In the genomic region with DNA sequence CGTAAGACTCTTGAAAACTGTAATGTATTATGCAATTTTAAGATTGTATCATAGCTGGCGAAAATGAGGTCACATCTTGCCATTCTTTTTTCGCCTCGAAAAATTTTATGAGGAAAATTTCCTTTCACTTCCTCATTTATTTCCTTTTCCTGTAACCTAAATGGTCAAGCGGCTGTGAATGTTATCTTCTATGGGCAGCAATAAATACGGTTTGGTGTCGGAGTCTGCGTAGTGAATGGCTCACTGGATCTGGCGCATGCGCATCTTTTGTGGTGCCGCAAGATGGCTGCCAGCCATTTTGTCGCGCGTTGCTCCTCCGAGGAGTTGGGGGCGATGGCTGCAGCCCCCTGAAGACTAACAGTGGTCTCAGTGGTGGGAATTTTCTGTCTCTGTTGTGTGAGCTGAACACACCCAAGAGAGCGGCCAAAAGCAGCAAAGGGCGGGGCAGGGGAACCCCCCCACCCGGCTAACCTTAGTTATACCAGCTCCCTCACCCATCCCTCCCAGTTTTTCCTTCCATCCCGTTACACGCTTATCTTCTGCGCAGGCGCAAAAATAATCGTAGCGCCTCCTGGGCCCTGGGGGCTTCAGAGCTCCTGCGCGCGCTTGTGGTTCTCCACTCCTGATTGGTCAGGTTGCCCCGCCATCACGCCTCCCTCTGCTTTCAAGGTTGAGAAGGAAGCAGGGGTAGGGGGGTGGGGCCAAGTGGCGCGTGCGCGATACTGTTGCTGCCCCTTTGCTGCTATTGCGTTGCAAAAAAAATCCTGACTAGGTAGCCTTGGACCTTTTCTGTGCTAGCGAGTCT, we compare ENCODE assay signal across 1 cellular context.
A peak's percentile ranks its signal among the peaks of the same experiment; 100 is the strongest.
TF ChIP-seq lines count a peak whose summit lies in the region.

A gene (plus strand): TSS at position 722 of the 805 bp plus-strand sequence. CDS start 568 bp downstream, outside the sequence.

TF ChIP-seq in GM12878, 131 proteins besides CTCF, POLR2A, EP300 and RAD21 (continued from another document and continues in another):
- TF ChIP-seq, protein P1, sequence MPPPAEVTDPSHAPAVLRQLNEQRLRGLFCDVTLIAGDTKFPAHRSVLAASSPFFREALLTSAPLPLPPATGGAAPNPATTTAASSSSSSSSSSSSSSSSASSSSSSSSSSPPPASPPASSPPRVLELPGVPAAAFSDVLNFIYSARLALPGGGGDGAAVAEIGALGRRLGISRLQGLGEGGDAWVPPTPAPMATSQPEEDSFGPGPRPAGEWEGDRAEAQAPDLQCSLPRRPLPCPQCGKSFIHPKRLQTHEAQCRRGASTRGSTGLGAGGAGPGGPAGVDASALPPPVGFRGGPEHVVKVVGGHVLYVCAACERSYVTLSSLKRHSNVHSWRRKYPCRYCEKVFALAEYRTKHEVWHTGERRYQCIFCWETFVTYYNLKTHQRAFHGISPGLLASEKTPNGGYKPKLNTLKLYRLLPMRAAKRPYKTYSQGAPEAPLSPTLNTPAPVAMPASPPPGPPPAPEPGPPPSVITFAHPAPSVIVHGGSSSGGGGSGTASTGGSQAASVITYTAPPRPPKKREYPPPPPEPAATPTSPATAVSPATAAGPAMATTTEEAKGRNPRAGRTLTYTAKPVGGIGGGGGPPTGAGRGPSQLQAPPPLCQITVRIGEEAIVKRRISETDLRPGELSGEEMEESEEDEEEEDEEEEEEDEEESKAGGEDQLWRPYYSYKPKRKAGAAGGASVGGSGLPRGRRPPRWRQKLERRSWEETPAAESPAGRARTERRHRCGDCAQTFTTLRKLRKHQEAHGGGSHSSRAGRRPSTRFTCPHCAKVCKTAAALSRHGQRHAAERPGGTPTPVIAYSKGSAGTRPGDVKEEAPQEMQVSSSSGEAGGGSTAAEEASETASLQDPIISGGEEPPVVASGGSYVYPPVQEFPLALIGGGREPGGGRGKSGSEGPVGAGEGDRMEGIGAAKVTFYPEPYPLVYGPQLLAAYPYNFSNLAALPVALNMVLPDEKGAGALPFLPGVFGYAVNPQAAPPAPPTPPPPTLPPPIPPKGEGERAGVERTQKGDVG (CRISPR knock-in tag; IDR thresholded peaks at IDR 0.05): no peak
- 0 out of 2 replicates have a peak, but pooled peaks have one; percentile 60 for TF ChIP-seq ZBED1 (IDR thresholded peaks at IDR 0.05; ENCODE audit: borderline replicate concordance)
- no peak for TF ChIP-seq NFXL1 (IDR thresholded peaks at IDR 0.05; ENCODE audit: borderline replicate concordance)
- TF ChIP-seq, protein P2, sequence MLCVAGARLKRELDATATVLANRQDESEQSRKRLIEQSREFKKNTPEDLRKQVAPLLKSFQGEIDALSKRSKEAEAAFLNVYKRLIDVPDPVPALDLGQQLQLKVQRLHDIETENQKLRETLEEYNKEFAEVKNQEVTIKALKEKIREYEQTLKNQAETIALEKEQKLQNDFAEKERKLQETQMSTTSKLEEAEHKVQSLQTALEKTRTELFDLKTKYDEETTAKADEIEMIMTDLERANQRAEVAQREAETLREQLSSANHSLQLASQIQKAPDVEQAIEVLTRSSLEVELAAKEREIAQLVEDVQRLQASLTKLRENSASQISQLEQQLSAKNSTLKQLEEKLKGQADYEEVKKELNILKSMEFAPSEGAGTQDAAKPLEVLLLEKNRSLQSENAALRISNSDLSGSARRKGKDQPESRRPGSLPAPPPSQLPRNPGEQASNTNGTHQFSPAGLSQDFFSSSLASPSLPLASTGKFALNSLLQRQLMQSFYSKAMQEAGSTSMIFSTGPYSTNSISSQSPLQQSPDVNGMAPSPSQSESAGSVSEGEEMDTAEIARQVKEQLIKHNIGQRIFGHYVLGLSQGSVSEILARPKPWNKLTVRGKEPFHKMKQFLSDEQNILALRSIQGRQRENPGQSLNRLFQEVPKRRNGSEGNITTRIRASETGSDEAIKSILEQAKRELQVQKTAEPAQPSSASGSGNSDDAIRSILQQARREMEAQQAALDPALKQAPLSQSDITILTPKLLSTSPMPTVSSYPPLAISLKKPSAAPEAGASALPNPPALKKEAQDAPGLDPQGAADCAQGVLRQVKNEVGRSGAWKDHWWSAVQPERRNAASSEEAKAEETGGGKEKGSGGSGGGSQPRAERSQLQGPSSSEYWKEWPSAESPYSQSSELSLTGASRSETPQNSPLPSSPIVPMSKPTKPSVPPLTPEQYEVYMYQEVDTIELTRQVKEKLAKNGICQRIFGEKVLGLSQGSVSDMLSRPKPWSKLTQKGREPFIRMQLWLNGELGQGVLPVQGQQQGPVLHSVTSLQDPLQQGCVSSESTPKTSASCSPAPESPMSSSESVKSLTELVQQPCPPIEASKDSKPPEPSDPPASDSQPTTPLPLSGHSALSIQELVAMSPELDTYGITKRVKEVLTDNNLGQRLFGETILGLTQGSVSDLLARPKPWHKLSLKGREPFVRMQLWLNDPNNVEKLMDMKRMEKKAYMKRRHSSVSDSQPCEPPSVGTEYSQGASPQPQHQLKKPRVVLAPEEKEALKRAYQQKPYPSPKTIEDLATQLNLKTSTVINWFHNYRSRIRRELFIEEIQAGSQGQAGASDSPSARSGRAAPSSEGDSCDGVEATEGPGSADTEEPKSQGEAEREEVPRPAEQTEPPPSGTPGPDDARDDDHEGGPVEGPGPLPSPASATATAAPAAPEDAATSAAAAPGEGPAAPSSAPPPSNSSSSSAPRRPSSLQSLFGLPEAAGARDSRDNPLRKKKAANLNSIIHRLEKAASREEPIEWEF (IDR thresholded peaks at IDR 0.05; ENCODE audit: insufficient replicate concordance, low read depth, low read length): no peak
- TF ChIP-seq JUNB (IDR thresholded peaks at IDR 0.05): no peak
- TF ChIP-seq NBN (IDR thresholded peaks at IDR 0.05): peak; percentile 88
- no peak for TF ChIP-seq SREBF1 (IDR thresholded peaks at IDR 0.05; ENCODE audit: low read length)
- TF ChIP-seq, protein P3, sequence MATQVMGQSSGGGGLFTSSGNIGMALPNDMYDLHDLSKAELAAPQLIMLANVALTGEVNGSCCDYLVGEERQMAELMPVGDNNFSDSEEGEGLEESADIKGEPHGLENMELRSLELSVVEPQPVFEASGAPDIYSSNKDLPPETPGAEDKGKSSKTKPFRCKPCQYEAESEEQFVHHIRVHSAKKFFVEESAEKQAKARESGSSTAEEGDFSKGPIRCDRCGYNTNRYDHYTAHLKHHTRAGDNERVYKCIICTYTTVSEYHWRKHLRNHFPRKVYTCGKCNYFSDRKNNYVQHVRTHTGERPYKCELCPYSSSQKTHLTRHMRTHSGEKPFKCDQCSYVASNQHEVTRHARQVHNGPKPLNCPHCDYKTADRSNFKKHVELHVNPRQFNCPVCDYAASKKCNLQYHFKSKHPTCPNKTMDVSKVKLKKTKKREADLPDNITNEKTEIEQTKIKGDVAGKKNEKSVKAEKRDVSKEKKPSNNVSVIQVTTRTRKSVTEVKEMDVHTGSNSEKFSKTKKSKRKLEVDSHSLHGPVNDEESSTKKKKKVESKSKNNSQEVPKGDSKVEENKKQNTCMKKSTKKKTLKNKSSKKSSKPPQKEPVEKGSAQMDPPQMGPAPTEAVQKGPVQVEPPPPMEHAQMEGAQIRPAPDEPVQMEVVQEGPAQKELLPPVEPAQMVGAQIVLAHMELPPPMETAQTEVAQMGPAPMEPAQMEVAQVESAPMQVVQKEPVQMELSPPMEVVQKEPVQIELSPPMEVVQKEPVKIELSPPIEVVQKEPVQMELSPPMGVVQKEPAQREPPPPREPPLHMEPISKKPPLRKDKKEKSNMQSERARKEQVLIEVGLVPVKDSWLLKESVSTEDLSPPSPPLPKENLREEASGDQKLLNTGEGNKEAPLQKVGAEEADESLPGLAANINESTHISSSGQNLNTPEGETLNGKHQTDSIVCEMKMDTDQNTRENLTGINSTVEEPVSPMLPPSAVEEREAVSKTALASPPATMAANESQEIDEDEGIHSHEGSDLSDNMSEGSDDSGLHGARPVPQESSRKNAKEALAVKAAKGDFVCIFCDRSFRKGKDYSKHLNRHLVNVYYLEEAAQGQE (IDR thresholded peaks at IDR 0.05; ENCODE audit: low read depth, low read length): no peak
- peak; percentile 48; the same call in 1 of the 2 replicates for TF ChIP-seq ZNF384 (IDR thresholded peaks at IDR 0.05; ENCODE audit: borderline replicate concordance, low read depth, low read length)
- TF ChIP-seq ZNF622 (IDR thresholded peaks at IDR 0.05): no peak
- TF ChIP-seq, protein P4, sequence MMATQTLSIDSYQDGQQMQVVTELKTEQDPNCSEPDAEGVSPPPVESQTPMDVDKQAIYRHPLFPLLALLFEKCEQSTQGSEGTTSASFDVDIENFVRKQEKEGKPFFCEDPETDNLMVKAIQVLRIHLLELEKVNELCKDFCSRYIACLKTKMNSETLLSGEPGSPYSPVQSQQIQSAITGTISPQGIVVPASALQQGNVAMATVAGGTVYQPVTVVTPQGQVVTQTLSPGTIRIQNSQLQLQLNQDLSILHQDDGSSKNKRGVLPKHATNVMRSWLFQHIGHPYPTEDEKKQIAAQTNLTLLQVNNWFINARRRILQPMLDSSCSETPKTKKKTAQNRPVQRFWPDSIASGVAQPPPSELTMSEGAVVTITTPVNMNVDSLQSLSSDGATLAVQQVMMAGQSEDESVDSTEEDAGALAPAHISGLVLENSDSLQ (IDR thresholded peaks at IDR 0.05): peak; percentile 88
- TF ChIP-seq, protein P5, sequence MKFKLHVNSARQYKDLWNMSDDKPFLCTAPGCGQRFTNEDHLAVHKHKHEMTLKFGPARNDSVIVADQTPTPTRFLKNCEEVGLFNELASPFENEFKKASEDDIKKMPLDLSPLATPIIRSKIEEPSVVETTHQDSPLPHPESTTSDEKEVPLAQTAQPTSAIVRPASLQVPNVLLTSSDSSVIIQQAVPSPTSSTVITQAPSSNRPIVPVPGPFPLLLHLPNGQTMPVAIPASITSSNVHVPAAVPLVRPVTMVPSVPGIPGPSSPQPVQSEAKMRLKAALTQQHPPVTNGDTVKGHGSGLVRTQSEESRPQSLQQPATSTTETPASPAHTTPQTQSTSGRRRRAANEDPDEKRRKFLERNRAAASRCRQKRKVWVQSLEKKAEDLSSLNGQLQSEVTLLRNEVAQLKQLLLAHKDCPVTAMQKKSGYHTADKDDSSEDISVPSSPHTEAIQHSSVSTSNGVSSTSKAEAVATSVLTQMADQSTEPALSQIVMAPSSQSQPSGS (IDR thresholded peaks at IDR 0.05; ENCODE audit: low read length): 0 out of 2 replicates have a peak, but pooled peaks have one; percentile 49
- TF ChIP-seq, protein P6, sequence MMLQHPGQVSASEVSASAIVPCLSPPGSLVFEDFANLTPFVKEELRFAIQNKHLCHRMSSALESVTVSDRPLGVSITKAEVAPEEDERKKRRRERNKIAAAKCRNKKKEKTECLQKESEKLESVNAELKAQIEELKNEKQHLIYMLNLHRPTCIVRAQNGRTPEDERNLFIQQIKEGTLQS (IDR thresholded peaks at IDR 0.05; ENCODE audit: borderline replicate concordance, extremely low read depth, low read depth, low read length): no peak; the same call in 1 of the 2 replicates
- TF ChIP-seq KDM1A (IDR thresholded peaks at IDR 0.05; ENCODE audit: borderline replicate concordance): no peak
- TF ChIP-seq, protein P7, sequence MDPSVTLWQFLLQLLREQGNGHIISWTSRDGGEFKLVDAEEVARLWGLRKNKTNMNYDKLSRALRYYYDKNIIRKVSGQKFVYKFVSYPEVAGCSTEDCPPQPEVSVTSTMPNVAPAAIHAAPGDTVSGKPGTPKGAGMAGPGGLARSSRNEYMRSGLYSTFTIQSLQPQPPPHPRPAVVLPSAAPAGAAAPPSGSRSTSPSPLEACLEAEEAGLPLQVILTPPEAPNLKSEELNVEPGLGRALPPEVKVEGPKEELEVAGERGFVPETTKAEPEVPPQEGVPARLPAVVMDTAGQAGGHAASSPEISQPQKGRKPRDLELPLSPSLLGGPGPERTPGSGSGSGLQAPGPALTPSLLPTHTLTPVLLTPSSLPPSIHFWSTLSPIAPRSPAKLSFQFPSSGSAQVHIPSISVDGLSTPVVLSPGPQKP (IDR thresholded peaks at IDR 0.05; ENCODE audit: low read depth, low read length): no peak; the same call in 1 of the 2 replicates
- TF ChIP-seq NFIC (IDR thresholded peaks at IDR 0.05; ENCODE audit: low read depth, low read length): peak; percentile 54; the same call in 1 of the 2 replicates
- TF ChIP-seq ETV6 (conservative IDR thresholded peaks at IDR 0.05 in 1 of 2, IDR thresholded peaks at IDR 0.05 in 1 of 2; ENCODE audit: borderline replicate concordance in 1 of 2, low read depth in 1 of 2): peak in 1 of 2 experiments; percentile 79; a peak in 2 of 4 replicates
- TF ChIP-seq CEBPB (IDR thresholded peaks at IDR 0.05; ENCODE audit: borderline replicate concordance in 1 of 2, low read depth in 2 of 2, low read length in 2 of 2): no peak
- TF ChIP-seq ZNF207 (IDR thresholded peaks at IDR 0.05; ENCODE audit: borderline replicate concordance): peak; percentile 95
- TF ChIP-seq CHD2 (IDR thresholded peaks at IDR 0.05; ENCODE audit: borderline replicate concordance, low read depth, low read length): peak; percentile 43; the same call in 1 of the 2 replicates
- peak; percentile 71 for TF ChIP-seq BACH1 (IDR thresholded peaks at IDR 0.05; ENCODE audit: borderline replicate concordance)
- TF ChIP-seq NRF1 (conservative IDR thresholded peaks at IDR 0.05; ENCODE audit: low read depth, low read length): peak; percentile 91
- TF ChIP-seq TCF12 (IDR thresholded peaks at IDR 0.05; ENCODE audit: low read depth, low read length): no peak
- TF ChIP-seq IRF4 (IDR thresholded peaks at IDR 0.05; ENCODE audit: low read depth, low read length): 0 out of 2 replicates have a peak, but pooled peaks have one; percentile 34
- TF ChIP-seq LARP7 (IDR thresholded peaks at IDR 0.05): peak; percentile 67
- no peak for TF ChIP-seq MYC (IDR thresholded peaks at IDR 0.05; ENCODE audit: insufficient read depth, insufficient read length, insufficient replicate concordance, low read length, severe bottlenecking)
- TF ChIP-seq BRCA1 (IDR thresholded peaks at IDR 0.05; ENCODE audit: low read depth, low read length): no peak
- TF ChIP-seq, protein P8, sequence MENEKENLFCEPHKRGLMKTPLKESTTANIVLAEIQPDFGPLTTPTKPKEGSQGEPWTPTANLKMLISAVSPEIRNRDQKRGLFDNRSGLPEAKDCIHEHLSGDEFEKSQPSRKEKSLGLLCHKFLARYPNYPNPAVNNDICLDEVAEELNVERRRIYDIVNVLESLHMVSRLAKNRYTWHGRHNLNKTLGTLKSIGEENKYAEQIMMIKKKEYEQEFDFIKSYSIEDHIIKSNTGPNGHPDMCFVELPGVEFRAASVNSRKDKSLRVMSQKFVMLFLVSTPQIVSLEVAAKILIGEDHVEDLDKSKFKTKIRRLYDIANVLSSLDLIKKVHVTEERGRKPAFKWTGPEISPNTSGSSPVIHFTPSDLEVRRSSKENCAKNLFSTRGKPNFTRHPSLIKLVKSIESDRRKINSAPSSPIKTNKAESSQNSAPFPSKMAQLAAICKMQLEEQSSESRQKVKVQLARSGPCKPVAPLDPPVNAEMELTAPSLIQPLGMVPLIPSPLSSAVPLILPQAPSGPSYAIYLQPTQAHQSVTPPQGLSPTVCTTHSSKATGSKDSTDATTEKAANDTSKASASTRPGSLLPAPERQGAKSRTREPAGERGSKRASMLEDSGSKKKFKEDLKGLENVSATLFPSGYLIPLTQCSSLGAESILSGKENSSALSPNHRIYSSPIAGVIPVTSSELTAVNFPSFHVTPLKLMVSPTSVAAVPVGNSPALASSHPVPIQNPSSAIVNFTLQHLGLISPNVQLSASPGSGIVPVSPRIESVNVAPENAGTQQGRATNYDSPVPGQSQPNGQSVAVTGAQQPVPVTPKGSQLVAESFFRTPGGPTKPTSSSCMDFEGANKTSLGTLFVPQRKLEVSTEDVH (IDR thresholded peaks at IDR 0.05; ENCODE audit: low read depth, partially characterized antibody): no peak
